5 cellular contexts compared by ENCODE assay signal in genomic region chr6:43538986-43539385, GRCh38. TPM values are rescaled to one million over a fixed set of nuclear protein-coding genes. Genes with fewer than 3 reads are reported as not detected.
"Had no signal": no experiment of that assay in that cellular context is flagged by ENCODE, and none has a peak within 500 bp of the region (broad histone marks: within the 10 kb centered on the region; RNA-seq: fewer than 3 reads in every experiment).

No MANE protein-coding gene starts in this region.

RNA-seq across cellular contexts. Expression of gene LRRC73, which starts 28.8 kb away (rescaled TPM):
- total RNA-seq: hepatocyte, kidney epithelial cell, mononuclear cell had no signal
- polyA plus RNA-seq: immature natural killer cell; naive thymus-derived CD4-positive, alpha-beta T cell had no signal
